ENCODE assay signal across 27 cellular contexts in genomic region chrX:111460612-111461011, GRCh38. TPM values are rescaled to one million over a fixed set of nuclear protein-coding genes. Genes with fewer than 3 reads are reported as not detected.
DNase-seq lines count a peak whose midpoint lies in the region; ATAC-seq and TF ChIP-seq lines count a peak whose summit lies in the region.
"Had no signal": no experiment of that assay in that cellular context is flagged by ENCODE, and none has a peak within 500 bp of the region (broad histone marks: within the 10 kb centered on the region; RNA-seq: fewer than 3 reads in every experiment).

No MANE protein-coding gene starts in this region.

- H3K27ac ChIP-seq in mammary epithelial cell (ENCODE audit: insufficient read depth, low read depth, low read length) (no peak overlapping the region), right lobe of liver (no peak overlapping the region), dorsolateral prefrontal cortex (no peak overlapping the region), prostate gland (no peak overlapping the region)
- H3K27ac ChIP-seq: SJSA1 had no signal

- H3K27me3 ChIP-seq in mammary epithelial cell (ENCODE audit: insufficient read depth, low read length) = peaks cover 4% of the 10 kb centered on the region
- H3K27me3 ChIP-seq in right lobe of liver = no peaks in the 10 kb centered on the region
- peaks cover 0 to 75% (median 12%) of the 10 kb centered on the region in 45 donors for H3K27me3 ChIP-seq in dorsolateral prefrontal cortex
- H3K27me3 ChIP-seq in prostate gland (replicated peaks; ENCODE audit: insufficient read depth) = no peaks in the 10 kb centered on the region
- H3K27me3 ChIP-seq: BE2C, SJSA1 had no signal

- no peak overlapping the region for H3K4me3 ChIP-seq in mammary epithelial cell (replicated peaks in 1 of 3; ENCODE audit: insufficient read depth in 1 of 3, low read depth in 2 of 3, low read length in 3 of 3)
- no peak overlapping the region for H3K4me3 ChIP-seq in right lobe of liver
- H3K4me3 ChIP-seq in dorsolateral prefrontal cortex = no peak overlapping the region
- H3K4me3 ChIP-seq in prostate gland = no peak overlapping the region
- H3K4me3 ChIP-seq: SJSA1 had no signal

- TF ChIP-seq POLR2A in right lobe of liver (IDR thresholded peaks at IDR 0.05) (no peak), prostate gland (IDR thresholded peaks at IDR 0.05) (no peak)

- H3K4me1 ChIP-seq in mammary epithelial cell (ENCODE audit: insufficient read depth, low read length) = no peaks in the 10 kb centered on the region
- H3K4me1 ChIP-seq in right lobe of liver = no peaks in the 10 kb centered on the region
- no peaks in the 10 kb centered on the region for H3K4me1 ChIP-seq in prostate gland (replicated peaks)
- H3K4me1 ChIP-seq: BE2C, SJSA1 had no signal

- H3K9me3 ChIP-seq in mammary epithelial cell (replicated peaks; ENCODE audit: insufficient read depth, low read length) (no peaks in the 10 kb centered on the region), right lobe of liver (no peaks in the 10 kb centered on the region), prostate gland (no peaks in the 10 kb centered on the region)
- H3K9me3 ChIP-seq: BE2C, SJSA1 had no signal

- H3K4me3 Mint-ChIP-seq in MCF 10A (ENCODE audit: unreplicated experiment) = no peak overlapping the region
- H3K4me3 Mint-ChIP-seq: CD14-positive monocyte; CD8-positive, alpha-beta memory T cell had no signal

- H4K20me1 ChIP-seq in mammary epithelial cell (ENCODE audit: insufficient read depth, low read length) = no peaks in the 10 kb centered on the region

- H3K36me3 Mint-ChIP-seq in MCF 10A (ENCODE audit: insufficient read depth, unreplicated experiment) = no peaks in the 10 kb centered on the region
- H3K36me3 Mint-ChIP-seq: CD14-positive monocyte; CD8-positive, alpha-beta memory T cell had no signal

- no peak overlapping the region for H3K4me2 ChIP-seq in mammary epithelial cell (ENCODE audit: insufficient read depth, low read depth, low read length)

- H3K27me3 Mint-ChIP-seq in MCF 10A (ENCODE audit: insufficient read depth, unreplicated experiment) = peaks cover 54% of the 10 kb centered on the region
- H3K27me3 Mint-ChIP-seq: CD8-positive, alpha-beta memory T cell had no signal

- no peaks in the 10 kb centered on the region for H3K4me1 Mint-ChIP-seq in MCF 10A (ENCODE audit: insufficient read depth, unreplicated experiment)
- H3K4me1 Mint-ChIP-seq: CD14-positive monocyte; CD8-positive, alpha-beta memory T cell had no signal

- in situ Hi-C loops in mammary epithelial cell (cut with MboI; ENCODE audit: low sequenced_read_pairs in 2 of 2) = no loop called here

- H3K9ac ChIP-seq in mammary epithelial cell (ENCODE audit: insufficient read depth, low read length) = no peak overlapping the region

- no peak overlapping the region for H3K27ac Mint-ChIP-seq in MCF 10A (ENCODE audit: low read depth, unreplicated experiment)
- H3K27ac Mint-ChIP-seq: CD14-positive monocyte; CD8-positive, alpha-beta memory T cell had no signal

- H2AFZ ChIP-seq in mammary epithelial cell (ENCODE audit: low read depth, low read length) = no peak overlapping the region

- peak in 3 of 4 donors; percentile 45 to 81 (median 47) for ATAC-seq in right lobe of liver
- ATAC-seq in HG03565 (IDR thresholded peaks at IDR 0.05; ENCODE audit: unreplicated experiment) = no peak
- ATAC-seq: PC-3 had no signal

- DNase-seq in MCF 10A (ENCODE audit: unreplicated experiment) (peak; percentile 4), mammary epithelial cell (no peak), astrocyte of the hippocampus (ENCODE audit: low read depth, low spot score) (peak; percentile 8), right lobe of liver (no peak), dorsolateral prefrontal cortex (no peak), NCI-H1930 (lab: John Stamatoyannopoulos, UW) (no peak), prostate gland (ENCODE audit: low spot score) (no peak)
- DNase-seq: 8988T; ACHN; BE2C; CD8-positive, alpha-beta memory T cell; DMS 273 treated with DMSO at 0.1 percent for 48 hours; DMS79 treated with DMSO at 0.1 percent for 48 hours; Karpas-422; NCI-H1436; NCI-H187; NCI-H2107; NCI-H524 treated with DMSO at 0.1 percent for 48 hours; NCI-H82; NK-92 treated with Interleukin-12 subunit alpha and Interleukin-12 subunit beta, amount 100 ng/mL, for 24 hours; PC-3; Right ventricle myocardium superior; RPMI8226 had no signal

- CTCF ChIA-PET in MCF 10A (lab: Yijun Ruan, JAX) = no interaction called here
- CTCF ChIA-PET in mammary epithelial cell (lab: Charles Lee; ENCODE audit: low non-redundant PET) = no interaction called here

- BruUV-seq in MCF 10A (replicated peaks; lab: Mats Ljungman, UMichigan) (no TSS peak), mammary epithelial cell (replicated peaks; lab: Mats Ljungman, UMichigan) (no TSS peak)

- POLR2A ChIA-PET in MCF 10A (lab: Yijun Ruan, JAX) = interaction anchor here (0.7 kb wide), 1 partner anchor 55 kb away, joined by 3 read pairs; no protein-coding TSS in a partner anchor

- dilution Hi-C loops in mammary epithelial cell (cut with HindIII; ENCODE audit: low sequenced_read_pairs) = no loop called here

- H3K79me2 ChIP-seq in mammary epithelial cell (ENCODE audit: insufficient read depth, low read length) = no peaks in the 10 kb centered on the region

- H3K36me3 ChIP-seq in mammary epithelial cell (ENCODE audit: insufficient read depth, low read length) = no peaks in the 10 kb centered on the region
- H3K36me3 ChIP-seq in right lobe of liver = no peaks in the 10 kb centered on the region
- no peaks in the 10 kb centered on the region for H3K36me3 ChIP-seq in prostate gland
- H3K36me3 ChIP-seq: BE2C, SJSA1 had no signal

- intact Hi-C loops in MCF 10A (cut with micrococcal nuclease) = no loop called here
- intact Hi-C loops in mammary epithelial cell (cut with micrococcal nuclease) = no loop called here
- intact Hi-C loops in right lobe of liver (cut with DNase I) = no loop called here
- intact Hi-C loops in dorsolateral prefrontal cortex (cut with DNase I) = no loop called here
- intact Hi-C loops in prostate gland (cut with DNase I) = no loop called here

- TF ChIP-seq CTCF in MCF 10A (IDR thresholded peaks at IDR 0.05; ENCODE audit: unreplicated experiment) (no peak), mammary epithelial cell (conservative IDR thresholded peaks at IDR 0.05 in 1 of 2, IDR thresholded peaks at IDR 0.05 in 1 of 2; ENCODE audit: extremely low read depth in 1 of 2, insufficient read depth in 1 of 2, low read depth in 1 of 2, low read length in 2 of 2) (no peak), right lobe of liver (IDR thresholded peaks at IDR 0.05) (no peak), dorsolateral prefrontal cortex (IDR thresholded peaks at IDR 0.05 in 54 of 56, conservative IDR thresholded peaks at IDR 0.05 in 2 of 56; ENCODE audit: low read depth in 1 of 56, partially characterized antibody in 56 of 56) (no peak), prostate gland (IDR thresholded peaks at IDR 0.05) (no peak)

- no peaks in the 10 kb centered on the region for H3K9me3 Mint-ChIP-seq in MCF 10A (ENCODE audit: unreplicated experiment)
- H3K9me3 Mint-ChIP-seq: CD8-positive, alpha-beta memory T cell had no signal

RNA-seq across cellular contexts. Expression of gene DCX, which starts 48.6 kb away (rescaled TPM):
- total RNA-seq in MCF 10A (2022) (not detected in 2 replicates), mammary epithelial cell (not detected), right lobe of liver (under 1 TPM in 3 of 6 experiments, not detected in 3; 0.09 to 0.25 (median 0.25) TPM), dorsolateral prefrontal cortex (10 to 100 TPM in 102 of 120 experiments, 1 to 10 TPM in 18; 4.9 to 22.9 (median 13.7) TPM), prostate gland (under 1 TPM in 1 of 2 donors, not detected in 1; 0.17 TPM)
- polyA plus RNA-seq in mammary epithelial cell = not detected
- not detected for polyA minus RNA-seq in mammary epithelial cell
- total RNA-seq: CD8-positive, alpha-beta memory T cell; HT-29; PC-3; Right ventricle myocardium superior; SJSA1 had no signal
- polyA plus RNA-seq: CD14-positive monocyte; CD8-positive, alpha-beta memory T cell had no signal

RNA-seq across cellular contexts. Expression of gene SERTM2, which starts 50.8 kb away (rescaled TPM):
- total RNA-seq in MCF 10A (2022) (not detected in 2 replicates), mammary epithelial cell (not detected), right lobe of liver (10 to 100 TPM in 2 of 6 experiments, under 1 TPM in 4; 0.06 to 29.1 (median 0.25) TPM), dorsolateral prefrontal cortex (under 1 TPM in 8 of 120 experiments, not detected in 112; 0.09 to 0.60 (median 0.11) TPM), prostate gland (10 to 100 TPM in 1 of 2 donors, under 1 TPM in 1; 0.05 to 10.7 TPM)
- polyA plus RNA-seq in mammary epithelial cell = not detected
- not detected for polyA minus RNA-seq in mammary epithelial cell
- total RNA-seq: CD8-positive, alpha-beta memory T cell; HT-29; PC-3; Right ventricle myocardium superior had no signal
- polyA plus RNA-seq: CD14-positive monocyte; CD8-positive, alpha-beta memory T cell had no signal

Comparison
In these comparisons a context has a peak if more than half of its experiments do, and no peak if none do; other contexts are left out.
1. DNase-seq: peak in MCF 10A (single experiment) and astrocyte of the hippocampus (single experiment); none in mammary epithelial cell (single experiment), right lobe of liver (0 of 3), dorsolateral prefrontal cortex (0 of 10), NCI-H1930 (0 of 2) and prostate gland (single experiment).